ENCODE assay signal across 18 cellular contexts in genomic region chr21:43613755-43614638, GRCh38. TPM values are rescaled to one million over a fixed set of nuclear protein-coding genes. Genes with fewer than 3 reads are reported as not detected.
A peak's percentile ranks its signal among the peaks of the same experiment; 100 is the strongest.
DNase-seq lines count a peak whose midpoint lies in the region; ATAC-seq, FAIRE-seq and TF ChIP-seq lines count a peak whose summit lies in the region.
"Had no signal": no experiment of that assay in that cellular context is flagged by ENCODE, and none has a peak within 500 bp of the region (broad histone marks: within the 10 kb centered on the region; RNA-seq: fewer than 3 reads in every experiment).

No MANE protein-coding gene starts in this region.

- H3K4me1 Mint-ChIP-seq in activated CD8-positive, alpha-beta T cell treated with anti-CD3 and anti-CD28 coated beads, Interleukin-2, amount 10 ng/mL, durations not matched to agents 7 days and 5 days (ENCODE audit: low read depth) = peaks cover 10% of the 10 kb centered on the region
- H3K4me1 Mint-ChIP-seq in activated CD8-positive, alpha-beta T cell treated with anti-CD3 and anti-CD28 coated beads for 36 hours (ENCODE audit: low read depth) = peaks cover 4% of the 10 kb centered on the region

- H3K4me3 ChIP-seq in KMS-11 (IDR thresholded peaks at IDR 0.05; ENCODE audit: insufficient read depth, low read depth, low read length) (no peak overlapping the region), K562 (no peak overlapping the region), smooth muscle cell (no peak overlapping the region)
- H3K4me3 ChIP-seq: dorsolateral prefrontal cortex, sigmoid colon had no signal

- no peak for TF ChIP-seq CTCF in activated CD8-positive, alpha-beta T cell treated with anti-CD3 and anti-CD28 coated beads for 36 hours (IDR thresholded peaks at IDR 0.05)
- TF ChIP-seq CTCF in KMS-11 (conservative IDR thresholded peaks at IDR 0.05; ENCODE audit: low read depth, low read length) (no peak), K562 (IDR thresholded peaks at IDR 0.05 in 2 of 3, conservative IDR thresholded peaks at IDR 0.05 in 1 of 3; ENCODE audit: insufficient read depth in 2 of 3, low read depth in 1 of 3, low read length in 3 of 3) (no peak), smooth muscle cell (IDR thresholded peaks at IDR 0.05; ENCODE audit: borderline replicate concordance, insufficient read depth, poor library complexity, severe bottlenecking) (no peak)

- BruUV-seq in K562 (replicated peaks; lab: Mats Ljungman, UMichigan) = no TSS peak

- no peaks in the 10 kb centered on the region for H4K20me1 ChIP-seq in KMS-11 (ENCODE audit: insufficient read depth)
- no peaks in the 10 kb centered on the region for H4K20me1 ChIP-seq in K562 (replicated peaks; ENCODE audit: control insufficient read depth, insufficient read depth, low read length)
- H4K20me1 ChIP-seq in smooth muscle cell (ENCODE audit: low read depth) = no peaks in the 10 kb centered on the region

- H2AFZ ChIP-seq in KMS-11 (ENCODE audit: low read depth) (peak overlapping the region; percentile 42; the same call in 1 of the 2 replicates), K562 (ENCODE audit: low read depth, low read length) (no peak overlapping the region), smooth muscle cell (ENCODE audit: low read depth) (no peak overlapping the region)

- no peak for TF ChIP-seq POLR2A in K562 (conservative IDR thresholded peaks at IDR 0.05)

- in situ Hi-C loops in K562 (cut with MboI) = loop anchor here (25.0 kb wide), 1 partner anchor 102 kb away; no protein-coding TSS in a partner anchor

- H3F3A ChIP-seq in smooth muscle cell (ENCODE audit: low read depth) = peaks cover 36% of the 10 kb centered on the region

- 3% methylated on average over 8 of the region's 8 CpGs for whole genome bisulfite sequencing in K562 (ENCODE audit: insufficient coverage, low coverage, missing lambda C conversion rate)
- WGBS in smooth muscle cell (ENCODE audit: low lambda C conversion rate) = 54% methylated on average over 8 of the region's 8 CpGs

- intact Hi-C loops in activated CD8-positive, alpha-beta T cell treated with anti-CD3 and anti-CD28 coated beads for 36 hours (cut with micrococcal nuclease) = no loop called here
- intact Hi-C loops in K562 (cut with micrococcal nuclease) = no loop called here

- H3K36me3 ChIP-seq in KMS-11 (ENCODE audit: insufficient read depth) = no peaks in the 10 kb centered on the region
- no peaks in the 10 kb centered on the region for H3K36me3 ChIP-seq in K562 (ENCODE audit: control insufficient read depth, insufficient read depth, low read length)
- no peaks in the 10 kb centered on the region for H3K36me3 ChIP-seq in smooth muscle cell (ENCODE audit: low read depth)
- H3K36me3 ChIP-seq: neutrophil, sigmoid colon had no signal

- no peak overlapping the region for H3K4me3 Mint-ChIP-seq in activated CD8-positive, alpha-beta T cell treated with anti-CD3 and anti-CD28 coated beads, Interleukin-2, amount 10 ng/mL, durations not matched to agents 7 days and 5 days
- H3K4me3 Mint-ChIP-seq in activated CD8-positive, alpha-beta T cell treated with anti-CD3 and anti-CD28 coated beads for 36 hours = no peak overlapping the region
- H3K4me3 Mint-ChIP-seq: activated T-cell treated with anti-CD3 and anti-CD28 coated beads, Interleukin-2, amount 50 U/mL, for 4 hours had no signal

- no peak for FAIRE-seq in K562 (lab: Jason Lieb, UNC)
- FAIRE-seq: A204.1, HepG2 had no signal

- peaks cover 45% of the 10 kb centered on the region for H3K4me1 ChIP-seq in KMS-11 (ENCODE audit: low read depth, poor library complexity, severe bottlenecking)
- peaks cover 0 to 5% of the 10 kb centered on the region in 2 experiments; a peak in 3 of 5 replicates for H3K4me1 ChIP-seq in K562 (replicated peaks in 1 of 2; ENCODE audit: control insufficient read depth in 2 of 2, insufficient read depth in 2 of 2, low read length in 2 of 2)
- peaks cover 12% of the 10 kb centered on the region for H3K4me1 ChIP-seq in smooth muscle cell (ENCODE audit: low read depth)

- POLR2A ChIA-PET in activated CD8-positive, alpha-beta T cell treated with anti-CD3 and anti-CD28 coated beads, Interleukin-2, amount 10 ng/mL, durations not matched to agents 7 days and 5 days (lab: Charles Lee) = interaction anchor here (0.7 kb wide), 1 partner anchor 645 kb away, joined by 3 read pairs; no protein-coding TSS in a partner anchor
- POLR2A ChIA-PET in activated CD8-positive, alpha-beta T cell treated with anti-CD3 and anti-CD28 coated beads for 36 hours (lab: Charles Lee) = interaction anchor here (1.3 kb wide), 1 partner anchor 46 kb away, joined by 3 read pairs; the partner anchor contains the start of gene RRP1B
- POLR2A ChIA-PET in K562 (lab: Yijun Ruan, JAX) = interaction anchor here (0.9 to 1.0 kb wide), 2 partner anchors 11 kb away, joined by 3 to 4 read pairs; no protein-coding TSS in a partner anchor

- H3K79me2 ChIP-seq in KMS-11 (ENCODE audit: insufficient read depth, low read depth) = no peaks in the 10 kb centered on the region
- H3K79me2 ChIP-seq in K562 (ENCODE audit: control insufficient read depth, insufficient read depth, low read length) = no peaks in the 10 kb centered on the region
- no peaks in the 10 kb centered on the region for H3K79me2 ChIP-seq in smooth muscle cell (ENCODE audit: low read depth)

- no peaks in the 10 kb centered on the region for H3K9me3 ChIP-seq in K562 (replicated peaks; ENCODE audit: control insufficient read depth, insufficient read depth, low read depth, low read length)
- no peaks in the 10 kb centered on the region for H3K9me3 ChIP-seq in smooth muscle cell (replicated peaks; ENCODE audit: low read depth)
- H3K9me3 ChIP-seq: neutrophil, sigmoid colon had no signal

- H3K9ac ChIP-seq in KMS-11 (peak overlapping the region; percentile 35; the same call in 1 of the 2 replicates), K562 (ENCODE audit: insufficient read depth in 1 of 2, low read depth in 2 of 2, low read length in 2 of 2) (no peak overlapping the region), smooth muscle cell (ENCODE audit: low read depth) (no peak overlapping the region)

- no peaks in the 10 kb centered on the region for H3K27me3 Mint-ChIP-seq in activated CD8-positive, alpha-beta T cell treated with anti-CD3 and anti-CD28 coated beads, Interleukin-2, amount 10 ng/mL, durations not matched to agents 7 days and 5 days (ENCODE audit: low read depth)
- no peaks in the 10 kb centered on the region for H3K27me3 Mint-ChIP-seq in activated CD8-positive, alpha-beta T cell treated with anti-CD3 and anti-CD28 coated beads for 36 hours

- H3K4me2 ChIP-seq in KMS-11 (peak overlapping the region; percentile 48), K562 (ENCODE audit: insufficient read depth, low read length) (no peak overlapping the region), smooth muscle cell (peak overlapping the region; percentile 34)

- no peaks in the 10 kb centered on the region for H3K9me3 Mint-ChIP-seq in activated CD8-positive, alpha-beta T cell treated with anti-CD3 and anti-CD28 coated beads, Interleukin-2, amount 10 ng/mL, durations not matched to agents 7 days and 5 days (ENCODE audit: insufficient read depth)
- no peaks in the 10 kb centered on the region for H3K9me3 Mint-ChIP-seq in activated CD8-positive, alpha-beta T cell treated with anti-CD3 and anti-CD28 coated beads for 36 hours
- H3K9me3 Mint-ChIP-seq: activated T-cell treated with anti-CD3 and anti-CD28 coated beads, Interleukin-2, amount 50 U/mL, for 4 hours had no signal

- no peaks in the 10 kb centered on the region for H3K36me3 Mint-ChIP-seq in activated CD8-positive, alpha-beta T cell treated with anti-CD3 and anti-CD28 coated beads, Interleukin-2, amount 10 ng/mL, durations not matched to agents 7 days and 5 days (ENCODE audit: low read depth)
- H3K36me3 Mint-ChIP-seq in activated CD8-positive, alpha-beta T cell treated with anti-CD3 and anti-CD28 coated beads for 36 hours (ENCODE audit: low read depth) = no peaks in the 10 kb centered on the region

- DNase-seq in activated CD8-positive, alpha-beta T cell treated with anti-CD3 and anti-CD28 coated beads, Interleukin-2, amount 10 ng/mL, durations not matched to agents 7 days and 5 days = no peak
- DNase-seq in activated CD8-positive, alpha-beta T cell treated with anti-CD3 and anti-CD28 coated beads for 36 hours = no peak
- DNase-seq in K562 (ENCODE audit: extremely low read depth in 1 of 4, low spot score in 3 of 4) = peak; percentile 26 to 48 (median 39)
- no peak for DNase-seq in smooth muscle cell (lab: John Stamatoyannopoulos, UW; ENCODE audit: unreplicated experiment)
- no peak for DNase-seq in DMS153 treated with DMSO at 0.1 percent for 48 hours (lab: John Stamatoyannopoulos, UW; ENCODE audit: unreplicated experiment)
- no peak for DNase-seq in epidermal melanocyte (ENCODE audit: insufficient read length, low spot score)
- DNase-seq in AML-193 (lab: John Stamatoyannopoulos, UW) = no peak
- DNase-seq: activated CD4-positive, CD25-positive, alpha-beta regulatory T cell treated with anti-CD3 and anti-CD28 coated beads, Interleukin-2, amount 50 U/mL, for 72 hours; activated T-cell treated with anti-CD3 and anti-CD28 coated beads, Interleukin-2, amount 50 U/mL, for 4 hours; COR-L47; dorsolateral prefrontal cortex; foreskin keratinocyte; NCI-H1105; sigmoid colon had no signal

- TF ChIP-seq RAD21 in K562 (CRISPR knock-in tag; conservative IDR thresholded peaks at IDR 0.05 in 1 of 2, IDR thresholded peaks at IDR 0.05 in 1 of 2) = no peak

- ATAC-seq in activated CD8-positive, alpha-beta T cell treated with anti-CD3 and anti-CD28 coated beads, Interleukin-2, amount 10 ng/mL, durations not matched to agents 7 days and 5 days = peak; percentile 36
- ATAC-seq in activated CD8-positive, alpha-beta T cell treated with anti-CD3 and anti-CD28 coated beads for 36 hours = no peak
- ATAC-seq in K562 = peak; percentile 10; the same call in 1 of the 3 replicates
- ATAC-seq: foreskin keratinocyte, HepG2 had no signal

- no peaks in the 10 kb centered on the region for H3K27me3 ChIP-seq in KMS-11 (ENCODE audit: insufficient read depth, low read depth)
- H3K27me3 ChIP-seq in K562 (ENCODE audit: control insufficient read depth in 2 of 2, insufficient read depth in 2 of 2, low read length in 2 of 2) = peaks cover 9% of the 10 kb centered on the region in 2 experiments; a peak in 4 of 5 replicates
- H3K27me3 ChIP-seq in smooth muscle cell (ENCODE audit: low read depth) = no peaks in the 10 kb centered on the region
- H3K27me3 ChIP-seq: dorsolateral prefrontal cortex, foreskin keratinocyte, neutrophil, sigmoid colon had no signal

- TF ChIP-seq EP300 in K562 (IDR thresholded peaks at IDR 0.05; ENCODE audit: low read length) = peak; percentile 24; the same call in 1 of the 2 replicates

- peak overlapping the region; percentile 78 for H3K27ac ChIP-seq in KMS-11
- H3K27ac ChIP-seq in K562 (ENCODE audit: extremely low read depth, low read depth, low read length) = no peak overlapping the region
- H3K27ac ChIP-seq in smooth muscle cell (ENCODE audit: low read depth) = peak overlapping the region; percentile 71
- H3K27ac ChIP-seq: dorsolateral prefrontal cortex, neutrophil, sigmoid colon had no signal

- CTCF ChIA-PET in activated CD8-positive, alpha-beta T cell treated with anti-CD3 and anti-CD28 coated beads, Interleukin-2, amount 10 ng/mL, durations not matched to agents 7 days and 5 days (lab: Charles Lee) = interaction anchor here (1.5 to 2.6 kb wide), 2 partner anchors 12 to 32 kb away, joined by 7 to 11 read pairs; no protein-coding TSS in a partner anchor
- CTCF ChIA-PET in activated CD8-positive, alpha-beta T cell treated with anti-CD3 and anti-CD28 coated beads for 36 hours (lab: Charles Lee) = no interaction called here
- CTCF ChIA-PET in K562 (lab: Yijun Ruan, JAX; ENCODE audit: low intra/inter-chr PET ratio) = no interaction called here

- H3K27ac Mint-ChIP-seq in activated CD8-positive, alpha-beta T cell treated with anti-CD3 and anti-CD28 coated beads, Interleukin-2, amount 10 ng/mL, durations not matched to agents 7 days and 5 days = no peak overlapping the region
- H3K27ac Mint-ChIP-seq in activated CD8-positive, alpha-beta T cell treated with anti-CD3 and anti-CD28 coated beads for 36 hours = no peak overlapping the region

- H3K9me1 ChIP-seq in K562 (ENCODE audit: control insufficient read depth, insufficient read depth, low read length) = no peaks in the 10 kb centered on the region

RNA-seq across cellular contexts. Expression of gene HSF2BP, which starts 45.3 kb away (rescaled TPM):
- total RNA-seq in activated CD8-positive, alpha-beta T cell treated with anti-CD3 and anti-CD28 coated beads, Interleukin-2, amount 10 ng/mL, durations not matched to agents 7 days and 5 days = under 1 TPM; 0.18 to 0.24 TPM
- total RNA-seq in activated CD8-positive, alpha-beta T cell treated with anti-CD3 and anti-CD28 coated beads for 36 hours = 1 to 10 TPM; 1.5 TPM
- total RNA-seq in K562 (2011; cell fraction: chromatin; rRNA removed; ENCODE audit: low replicate concordance) = 0.56 and 0.69 TPM in 2 replicates
- total RNA-seq in K562 (2011; cell fraction: nucleolus; rRNA removed) = 0.17 and 0.39 TPM in 2 replicates
- 0.29 and 0.61 TPM in 2 replicates for total RNA-seq in K562 (2011; cell fraction: nucleoplasm; rRNA removed)
- 0.20 TPM in 1 of 2 replicates, not detected in the other for total RNA-seq in K562 (2014; rRNA removed)
- 0.19 and 0.22 TPM in 2 replicates for total RNA-seq in K562 (2014; rRNA removed; fragmentation: Illumina TruSeq; extraction: Trizol)
- total RNA-seq in K562 (2015; rRNA removed; fragmentation: Illumina TruSeq; extraction: Trizol) = 0.18 and 0.23 TPM in 2 replicates
- total RNA-seq in K562 (2021) = 0.22 and 0.55 TPM in 2 replicates
- polyA plus RNA-seq in K562 (2011; rRNA removed) = 0.20 and 0.30 TPM in 2 replicates
- polyA plus RNA-seq in K562 (2011; cell fraction: cytosol; rRNA removed) = 0.34 TPM in 2 replicates
- polyA plus RNA-seq in K562 (2011; cell fraction: nucleus; rRNA removed) = 0.18 and 0.38 TPM in 2 replicates
- 0.18 and 0.21 TPM in 2 replicates for polyA plus RNA-seq in K562 (2012)
- polyA plus RNA-seq in K562 (2014; fragmentation: Illumina TruSeq; extraction: Trizol) = 0.12 TPM in 1 of 2 replicates, not detected in the other
- under 1 TPM in 1 of 2 experiments, not detected in 1; 0.04 TPM for polyA plus RNA-seq in K562 (2014; fragmentation: Nextera tagmentation; extraction: Ambion mirVana)
- polyA plus RNA-seq in K562 (2014; rRNA removed) = 0.53 and 0.57 TPM in 2 replicates
- polyA minus RNA-seq in K562 (2011; rRNA and poly(A)+ RNA removed) = 0.11 and 0.12 TPM in 2 replicates
- polyA minus RNA-seq in K562 (2011; cell fraction: cytosol; rRNA and poly(A)+ RNA removed) = not detected in 2 replicates
- polyA minus RNA-seq in K562 (2011; cell fraction: nucleus; rRNA and poly(A)+ RNA removed) = 0.22 and 0.27 TPM in 2 replicates
- 1.9 and 3.4 TPM in 2 replicates for total RNA-seq in smooth muscle cell
- polyA plus RNA-seq in smooth muscle cell = 0.97 and 1.6 TPM in 2 replicates

RNA-seq across cellular contexts. Expression of gene RRP1B, which starts 45.4 kb away (rescaled TPM):
- total RNA-seq in activated CD8-positive, alpha-beta T cell treated with anti-CD3 and anti-CD28 coated beads, Interleukin-2, amount 10 ng/mL, durations not matched to agents 7 days and 5 days = 10 to 100 TPM; 57.5 to 58.3 TPM
- total RNA-seq in activated CD8-positive, alpha-beta T cell treated with anti-CD3 and anti-CD28 coated beads for 36 hours = 10 to 100 TPM; 76.7 to 78.5 TPM
- 24.0 and 28.8 TPM in 2 replicates for total RNA-seq in K562 (2011; cell fraction: chromatin; rRNA removed; ENCODE audit: low replicate concordance)
- 15.3 and 16.3 TPM in 2 replicates for total RNA-seq in K562 (2011; cell fraction: nucleolus; rRNA removed)
- total RNA-seq in K562 (2011; cell fraction: nucleoplasm; rRNA removed) = 18.6 and 20.9 TPM in 2 replicates
- 41.9 and 58.6 TPM in 2 replicates for total RNA-seq in K562 (2014; rRNA removed)
- total RNA-seq in K562 (2014; rRNA removed; fragmentation: Illumina TruSeq; extraction: Trizol) = 43.4 and 46.4 TPM in 2 replicates
- total RNA-seq in K562 (2015; rRNA removed; fragmentation: Illumina TruSeq; extraction: Trizol) = 49.7 and 49.8 TPM in 2 replicates
- total RNA-seq in K562 (2021) = 66.6 and 66.7 TPM in 2 replicates
- 20.4 and 21.4 TPM in 2 replicates for polyA plus RNA-seq in K562 (2011; rRNA removed)
- 14.2 and 16.4 TPM in 2 replicates for polyA plus RNA-seq in K562 (2011; cell fraction: cytosol; rRNA removed)
- polyA plus RNA-seq in K562 (2011; cell fraction: nucleus; rRNA removed) = 18.5 and 23.6 TPM in 2 replicates
- polyA plus RNA-seq in K562 (2012) = 20.2 and 31.0 TPM in 2 replicates
- polyA plus RNA-seq in K562 (2014; fragmentation: Illumina TruSeq; extraction: Trizol) = 48.4 and 49.4 TPM in 2 replicates
- polyA plus RNA-seq in K562 (2014; fragmentation: Nextera tagmentation; extraction: Ambion mirVana) = 1 to 10 TPM; 6.8 to 8.0 TPM
- polyA plus RNA-seq in K562 (2014; rRNA removed) = 31.3 and 33.1 TPM in 2 replicates
- polyA minus RNA-seq in K562 (2011; rRNA and poly(A)+ RNA removed) = 32.2 and 37.5 TPM in 2 replicates
- 30.1 and 30.8 TPM in 2 replicates for polyA minus RNA-seq in K562 (2011; cell fraction: cytosol; rRNA and poly(A)+ RNA removed)
- 8.1 and 12.1 TPM in 2 replicates for polyA minus RNA-seq in K562 (2011; cell fraction: nucleus; rRNA and poly(A)+ RNA removed)
- total RNA-seq in smooth muscle cell = 19.3 and 24.7 TPM in 2 replicates
- polyA plus RNA-seq in smooth muscle cell = 10.6 and 17.6 TPM in 2 replicates

Comparison
In these comparisons a context has a peak if more than half of its experiments do, and no peak if none do; other contexts are left out.
1. DNase-seq: peak in K562 (4 of 4); none in activated CD8-positive, alpha-beta T cell treated with anti-CD3 and anti-CD28 coated beads, Interleukin-2, amount 10 ng/mL, durations not matched to agents 7 days and 5 days (single experiment), activated CD8-positive, alpha-beta T cell treated with anti-CD3 and anti-CD28 coated beads for 36 hours (single experiment), smooth muscle cell (single experiment), DMS153 treated with DMSO at 0.1 percent for 48 hours (single experiment), epidermal melanocyte (single experiment) and AML-193 (0 of 2).